In genomic region chr16:31393056-31393455, GRCh38 we compare ENCODE assay signal across 30 cellular contexts. TPM values are rescaled to one million over a fixed set of nuclear protein-coding genes. Genes with fewer than 3 reads are reported as not detected.
"Had no signal": no experiment of that assay in that cellular context is flagged by ENCODE, and none has a peak within 500 bp of the region (broad histone marks: within the 10 kb centered on the region; RNA-seq: fewer than 3 reads in every experiment).

TSS of gene ITGAD (plus strand) at chr16:31393335. CDS start at chr16:31393361, 26 bp downstream.

- H3K27ac Mint-ChIP-seq: activated CD8-positive, alpha-beta T cell treated with anti-CD3 and anti-CD28 coated beads for 36 hours; activated naive CD4-positive, alpha-beta T cell treated with anti-CD3 and anti-CD28 coated beads, Interleukin-2, amount 50 U/mL, for 24 hours; activated naive CD8-positive, alpha-beta T cell treated with anti-CD3 and anti-CD28 coated beads, Interleukin-2, amount 50 U/mL, for 24 hours; activated T-helper 17 cell treated with anti-CD3 and anti-CD28 coated beads, Interleukin-2, amount 50 U/mL, for 72 hours; immature natural killer cell; mesothelial cell of epicardium; naive B cell; WTC11 had no signal

- H3K4me1 ChIP-seq: breast epithelium, esophagus muscularis mucosa, foreskin keratinocyte, pancreas, prostate gland, sigmoid colon, testis, transverse colon had no signal

- H3K4me1 Mint-ChIP-seq: activated naive CD4-positive, alpha-beta T cell treated with anti-CD3 and anti-CD28 coated beads, Interleukin-2, amount 50 U/mL, for 24 hours; activated naive CD8-positive, alpha-beta T cell treated with anti-CD3 and anti-CD28 coated beads, Interleukin-2, amount 50 U/mL, for 24 hours; activated T-helper 17 cell treated with anti-CD3 and anti-CD28 coated beads, Interleukin-2, amount 50 U/mL, for 72 hours; mesothelial cell of epicardium had no signal

- H3K9me3 Mint-ChIP-seq: activated CD8-positive, alpha-beta T cell treated with anti-CD3 and anti-CD28 coated beads for 36 hours; activated naive CD4-positive, alpha-beta T cell treated with anti-CD3 and anti-CD28 coated beads, Interleukin-2, amount 50 U/mL, for 24 hours; activated naive CD8-positive, alpha-beta T cell treated with anti-CD3 and anti-CD28 coated beads, Interleukin-2, amount 50 U/mL, for 24 hours; activated T-cell treated with anti-CD3 and anti-CD28 coated beads, Interleukin-2, amount 50 U/mL, for 4 hours; activated T-helper 17 cell treated with anti-CD3 and anti-CD28 coated beads, Interleukin-2, amount 50 U/mL, for 72 hours; immature natural killer cell; mesothelial cell of epicardium; WTC11 had no signal

- DNase-seq: activated CD4-positive, alpha-beta T cell treated with anti-CD3 and anti-CD28 coated beads, Interleukin-2, amount 50 U/mL, for 1 hour; activated CD8-positive, alpha-beta T cell treated with anti-CD3 and anti-CD28 coated beads for 36 hours; activated naive CD8-positive, alpha-beta T cell treated with anti-CD3 and anti-CD28 coated beads, Interleukin-2, amount 50 U/mL, for 24 hours; activated T-cell treated with anti-CD3 and anti-CD28 coated beads, Interleukin-2, amount 50 U/mL, for 4 hours; amygdala; central memory CD4-positive, alpha-beta T cell; foreskin keratinocyte; heart left ventricle; hypothalamus; immature natural killer cell; kidney; naive B cell; nucleus accumbens; sigmoid colon; small intestine; stimulated activated CD4-positive, alpha-beta T cell treated with anti-CD3 and anti-CD28 coated beads, Interleukin-1b, Interleukin-23, amount 100 ng/mL, for 48 hours; stimulated activated naive CD8-positive, alpha-beta T cell treated with anti-CD3 and anti-CD28 coated beads, Interleukin-15, Interleukin-2, amounts not matched to agents 100 U/mL and 50 U/mL, for 24 hours; T1000; testis; transverse colon had no signal

- H3K27me3 ChIP-seq: breast epithelium, pancreas, sigmoid colon, testis, transverse colon had no signal

- H3K4me3 Mint-ChIP-seq: activated CD8-positive, alpha-beta T cell treated with anti-CD3 and anti-CD28 coated beads for 36 hours; activated naive CD4-positive, alpha-beta T cell treated with anti-CD3 and anti-CD28 coated beads, Interleukin-2, amount 50 U/mL, for 24 hours; activated naive CD8-positive, alpha-beta T cell treated with anti-CD3 and anti-CD28 coated beads, Interleukin-2, amount 50 U/mL, for 24 hours; activated T-cell treated with anti-CD3 and anti-CD28 coated beads, Interleukin-2, amount 50 U/mL, for 4 hours; activated T-helper 17 cell treated with anti-CD3 and anti-CD28 coated beads, Interleukin-2, amount 50 U/mL, for 72 hours; mesothelial cell of epicardium; naive B cell; WTC11 had no signal

- H3K36me3 ChIP-seq: breast epithelium, esophagus muscularis mucosa, heart left ventricle, pancreas, prostate gland, sigmoid colon, transverse colon had no signal

- ATAC-seq: activated CD8-positive, alpha-beta T cell treated with anti-CD3 and anti-CD28 coated beads for 36 hours; activated naive CD8-positive, alpha-beta T cell treated with anti-CD3 and anti-CD28 coated beads, Interleukin-2, amount 50 U/mL, for 24 hours; activated T-cell treated with anti-CD3 and anti-CD28 coated beads, Interleukin-2, amount 50 U/mL, for 4 hours; activated T-helper 17 cell treated with anti-CD3 and anti-CD28 coated beads, Interleukin-2, amount 50 U/mL, for 72 hours; foreskin keratinocyte; heart left ventricle; pancreas; stimulated activated naive CD8-positive, alpha-beta T cell treated with anti-CD3 and anti-CD28 coated beads, Interleukin-15, Interleukin-2, amounts not matched to agents 100 U/mL and 50 U/mL, for 24 hours; WTC11 had no signal

- H3K27ac ChIP-seq: breast epithelium, esophagus muscularis mucosa, foreskin keratinocyte, heart left ventricle, pancreas, prostate gland, sigmoid colon, testis, transverse colon had no signal

- H3K9me3 ChIP-seq: breast epithelium, esophagus muscularis mucosa, heart left ventricle, pancreas, prostate gland, sigmoid colon, testis, transverse colon had no signal

- H3K4me3 ChIP-seq: breast epithelium, esophagus muscularis mucosa, heart left ventricle, pancreas, prostate gland, sigmoid colon, testis, transverse colon had no signal

- H3K36me3 Mint-ChIP-seq: activated naive CD4-positive, alpha-beta T cell treated with anti-CD3 and anti-CD28 coated beads, Interleukin-2, amount 50 U/mL, for 24 hours; mesothelial cell of epicardium; naive B cell; WTC11 had no signal

RNA-seq across cellular contexts. Expression of gene ITGAD, which starts in this region (rescaled TPM):
- total RNA-seq: activated CD8-positive, alpha-beta T cell treated with anti-CD3 and anti-CD28 coated beads for 36 hours; activated T-helper 17 cell treated with anti-CD3 and anti-CD28 coated beads, Interleukin-2, amount 50 U/mL, for 72 hours; foreskin keratinocyte; lower leg skin; mesothelial cell of epicardium; prostate gland; sigmoid colon; WTC11 had no signal
- polyA plus RNA-seq: foreskin keratinocyte, heart left ventricle, neural cell, pancreas had no signal
